In the genomic region with DNA sequence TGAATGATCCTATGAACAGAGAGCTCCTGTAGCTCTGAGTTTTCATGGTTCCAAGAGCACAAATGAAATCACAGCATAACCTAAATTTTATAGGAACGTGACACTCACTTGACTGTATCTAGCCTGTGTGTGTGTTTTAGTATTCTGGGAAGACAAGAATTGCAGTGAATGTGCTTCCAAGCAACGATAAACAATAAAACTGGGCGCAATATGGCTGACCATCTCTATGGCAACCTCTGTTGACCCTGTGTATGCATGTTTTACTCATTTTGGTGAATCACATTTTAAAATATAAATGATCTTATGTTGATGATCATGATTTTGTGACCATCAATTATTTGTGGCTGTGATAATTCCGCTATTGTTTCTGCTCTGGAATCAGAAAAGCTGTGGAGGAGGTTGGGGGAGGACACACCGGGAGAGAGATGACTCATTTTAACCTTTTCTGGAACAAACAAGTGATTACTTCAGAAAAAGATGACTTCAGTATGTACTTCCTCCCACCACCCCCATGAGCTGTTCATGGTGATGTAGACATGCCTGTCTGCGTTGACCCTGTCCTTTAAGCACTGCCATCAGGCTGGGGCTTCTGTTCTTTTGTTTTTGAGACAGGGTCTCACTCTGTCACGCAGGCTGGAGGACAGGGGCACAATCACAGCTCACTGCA, we compare ENCODE assay signal across 15 cellular contexts. TPM values are rescaled to one million over a fixed set of nuclear protein-coding genes. Genes with fewer than 3 reads are reported as not detected.
DNase-seq lines count a peak whose midpoint lies in the region; TF ChIP-seq lines count a peak whose summit lies in the region.
"Had no signal": no experiment of that assay in that cellular context is flagged by ENCODE, and none has a peak within 500 bp of the region (broad histone marks: within the 10 kb centered on the region; RNA-seq: fewer than 3 reads in every experiment).

No MANE protein-coding gene starts in this region.

- TF ChIP-seq CTCF in astrocyte of the spinal cord (IDR thresholded peaks at IDR 0.05; ENCODE audit: low read depth, low read length) = no peak
- TF ChIP-seq CTCF in neutrophil (IDR thresholded peaks at IDR 0.05) = no peak

- peaks cover 18% of the 10 kb centered on the region for H3K4me1 Mint-ChIP-seq in activated CD4-positive, alpha-beta T cell treated with anti-CD3 and anti-CD28 coated beads, Interleukin-2, amount 10 ng/mL, durations not matched to agents 24 days and 14 days

- no peaks in the 10 kb centered on the region for H3K36me3 ChIP-seq in neutrophil
- H3K36me3 ChIP-seq in MG63 = no peaks in the 10 kb centered on the region
- H3K36me3 ChIP-seq: gastrocnemius medialis, left ventricle myocardium inferior, upper lobe of left lung had no signal

- H3K4me3 ChIP-seq in astrocyte of the spinal cord (ENCODE audit: low read depth, low read length) (no peak overlapping the region), neutrophil (ENCODE audit: low read depth in 1 of 2, low read length in 1 of 2) (no peak overlapping the region), MG63 (no peak overlapping the region)
- H3K4me3 ChIP-seq: gastrocnemius medialis, left ventricle myocardium inferior, upper lobe of left lung had no signal

- in situ Hi-C loops in astrocyte of the spinal cord (cut with HindIII; ENCODE audit: low sequenced_read_pairs) = no loop called here

- DNase-seq in activated CD4-positive, alpha-beta T cell treated with anti-CD3 and anti-CD28 coated beads, Interleukin-2, amount 10 ng/mL, durations not matched to agents 24 days and 14 days = peak; percentile 56
- DNase-seq in activated CD4-positive, alpha-beta T cell treated with anti-CD3 and anti-CD28 coated beads, Interleukin-2, amount 50 U/mL, for 1 hour = no peak
- peak; percentile 25 for DNase-seq in MV-4-11 (lab: John Stamatoyannopoulos, UW)
- DNase-seq in astrocyte of the spinal cord (ENCODE audit: low read depth, low spot score) = peak; percentile 47
- DNase-seq in posterior cingulate gyrus = no peak
- DNase-seq in MG63 = no peak
- no peak for DNase-seq in epidermal melanocyte (ENCODE audit: insufficient read length, low spot score)
- DNase-seq: ACHN, DMS79 treated with DMSO at 0.1 percent for 48 hours, gastrocnemius medialis, Kasumi-1, left ventricle myocardium inferior, NCI-H524 treated with DMSO at 0.1 percent for 48 hours, upper lobe of left lung had no signal

- H3K27ac ChIP-seq in neutrophil = peak overlapping the region; percentile 50
- H3K27ac ChIP-seq: gastrocnemius medialis, left ventricle myocardium inferior, upper lobe of left lung had no signal

- H3K9me3 Mint-ChIP-seq in activated CD4-positive, alpha-beta T cell treated with anti-CD3 and anti-CD28 coated beads, Interleukin-2, amount 10 ng/mL, durations not matched to agents 24 days and 14 days = no peaks in the 10 kb centered on the region

- no peaks in the 10 kb centered on the region for H3K4me1 ChIP-seq in neutrophil (ENCODE audit: control insufficient read depth in 1 of 2, insufficient read depth in 1 of 2, low read depth in 1 of 2, low read length in 1 of 2)
- H3K4me1 ChIP-seq: gastrocnemius medialis, left ventricle myocardium inferior, upper lobe of left lung had no signal

- H3K27me3 ChIP-seq in neutrophil = no peaks in the 10 kb centered on the region
- no peaks in the 10 kb centered on the region for H3K27me3 ChIP-seq in MG63
- H3K27me3 ChIP-seq: upper lobe of left lung had no signal

- H3K9me3 ChIP-seq in neutrophil (no peaks in the 10 kb centered on the region), MG63 (no peaks in the 10 kb centered on the region)
- H3K9me3 ChIP-seq: gastrocnemius medialis, left ventricle myocardium inferior, upper lobe of left lung had no signal

- peak overlapping the region; percentile 6 for H3K4me3 Mint-ChIP-seq in activated CD4-positive, alpha-beta T cell treated with anti-CD3 and anti-CD28 coated beads, Interleukin-2, amount 10 ng/mL, durations not matched to agents 24 days and 14 days

- H3K27ac Mint-ChIP-seq in activated CD4-positive, alpha-beta T cell treated with anti-CD3 and anti-CD28 coated beads, Interleukin-2, amount 10 ng/mL, durations not matched to agents 24 days and 14 days = peak overlapping the region; percentile 89

- no peaks in the 10 kb centered on the region for H3K27me3 Mint-ChIP-seq in activated CD4-positive, alpha-beta T cell treated with anti-CD3 and anti-CD28 coated beads, Interleukin-2, amount 10 ng/mL, durations not matched to agents 24 days and 14 days

- H3K36me3 Mint-ChIP-seq in activated CD4-positive, alpha-beta T cell treated with anti-CD3 and anti-CD28 coated beads, Interleukin-2, amount 10 ng/mL, durations not matched to agents 24 days and 14 days (ENCODE audit: low read depth) = no peaks in the 10 kb centered on the region

- intact Hi-C loops in activated CD4-positive, alpha-beta T cell treated with anti-CD3 and anti-CD28 coated beads, Interleukin-2, amount 10 ng/mL, durations not matched to agents 24 days and 14 days (cut with micrococcal nuclease) = loop anchor here (5.0 kb wide), 1 partner anchor 32 kb away; a partner anchor contains a TSS
- intact Hi-C loops in posterior cingulate gyrus (cut with DNase I) = no loop called here

RNA-seq across cellular contexts. Expression of a gene that starts 31.8 kb away (rescaled TPM):
- 25.9 and 27.3 TPM in 2 replicates for total RNA-seq in activated CD4-positive, alpha-beta T cell treated with anti-CD3 and anti-CD28 coated beads, Interleukin-2, amount 10 ng/mL, durations not matched to agents 24 days and 14 days
- 16.0 and 16.2 TPM in 2 replicates for total RNA-seq in MG63 (2014; rRNA removed; shearing (Covaris generic); ENCODE audit: low replicate concordance)

RNA-seq across cellular contexts. Expression of a gene that starts 46.2 kb away (rescaled TPM):
- 66.3 and 70.2 TPM in 2 replicates for total RNA-seq in activated CD4-positive, alpha-beta T cell treated with anti-CD3 and anti-CD28 coated beads, Interleukin-2, amount 10 ng/mL, durations not matched to agents 24 days and 14 days
- 38.2 and 71.2 TPM in 2 replicates for total RNA-seq in MG63 (2014; rRNA removed; shearing (Covaris generic); ENCODE audit: low replicate concordance)

Comparison
In these comparisons a context has a peak if more than half of its experiments do, and no peak if none do; other contexts are left out.
1. DNase-seq: peak in activated CD4-positive, alpha-beta T cell treated with anti-CD3 and anti-CD28 coated beads, Interleukin-2, amount 10 ng/mL, durations not matched to agents 24 days and 14 days (single experiment), MV-4-11 (single experiment) and astrocyte of the spinal cord (single experiment); none in activated CD4-positive, alpha-beta T cell treated with anti-CD3 and anti-CD28 coated beads, Interleukin-2, amount 50 U/mL, for 1 hour (single experiment), posterior cingulate gyrus (0 of 10), MG63 (single experiment) and epidermal melanocyte (single experiment).